In genomic region chr16:57475711-57476339, GRCh38 we compare ENCODE assay signal across 8 cellular contexts. TPM values are rescaled to one million over a fixed set of nuclear protein-coding genes. Genes with fewer than 3 reads are reported as not detected.
DNase-seq lines count a peak whose midpoint lies in the region; ATAC-seq, FAIRE-seq and TF ChIP-seq lines count a peak whose summit lies in the region.

No MANE protein-coding gene starts in this region.

- no peaks in the 10 kb centered on the region for H4K20me1 ChIP-seq in keratinocyte (ENCODE audit: control insufficient read depth, extremely low read depth, insufficient read depth, low read length)

- 27 to 45% (median 38%) methylated on average over 6 to 12 of the region's 12 CpGs for WGBS in adrenal gland, 4 donors

- H3K27ac ChIP-seq in adrenal gland = peak overlapping the region in 1 of 5 donors; percentile 20
- no peak overlapping the region for H3K27ac ChIP-seq in keratinocyte (ENCODE audit: control insufficient read depth, insufficient read depth, low read length)

- TF ChIP-seq CTCF in GM20000 (IDR thresholded peaks at IDR 0.05; ENCODE audit: extremely low read depth, missing control alignments) (peak; percentile 83), adrenal gland (IDR thresholded peaks at IDR 0.05) (peak in 5 of 6 experiments; percentile 16 to 54 (median 34)), keratinocyte (optimal IDR thresholded peaks at IDR 0.05 in 1 of 3, IDR thresholded peaks at IDR 0.05 in 1 of 3, conservative IDR thresholded peaks at IDR 0.05 in 1 of 3; ENCODE audit: extremely low read depth in 1 of 3, insufficient read depth in 2 of 3, low read length in 3 of 3) (peak in 2 of 3 experiments; percentile 29 to 49)

- no peaks in the 10 kb centered on the region for H3K9me3 ChIP-seq in adrenal gland (replicated peaks in 1 of 3)
- no peaks in the 10 kb centered on the region for H3K9me3 ChIP-seq in keratinocyte (ENCODE audit: control insufficient read depth, low read depth, low read length)

- no peak for FAIRE-seq in keratinocyte (lab: Jason Lieb, UNC)

- no peaks in the 10 kb centered on the region for H3K27me3 ChIP-seq in adrenal gland
- H3K27me3 ChIP-seq in keratinocyte (ENCODE audit: control insufficient read depth, extremely low read depth, insufficient read depth, low read length) = no peaks in the 10 kb centered on the region

- dilution Hi-C loops in keratinocyte (cut with MboI; ENCODE audit: extremely low pct_ligation_motif_present, low sequenced_read_pairs) = no loop called here

- TF ChIP-seq POLR2A in adrenal gland (IDR thresholded peaks at IDR 0.05) = no peak

- ATAC-seq in HG03565 (IDR thresholded peaks at IDR 0.05; ENCODE audit: unreplicated experiment) = peak; percentile 91

- intact Hi-C loops in adrenal gland (cut with DNase I) = loop anchor here in 1 of 2 donors (5.0 kb wide), 1 partner anchor 41 kb away; no protein-coding TSS in a partner anchor

- no peaks in the 10 kb centered on the region for H3K79me2 ChIP-seq in keratinocyte (ENCODE audit: control insufficient read depth, insufficient read depth, low read length)

- no peak overlapping the region for H3K4me3 ChIP-seq in adrenal gland
- H3K4me3 ChIP-seq in keratinocyte (ENCODE audit: control insufficient read depth in 2 of 3, extremely low read depth in 1 of 3, insufficient read depth in 2 of 3, low read depth in 1 of 3, low read length in 3 of 3) = no peak overlapping the region

- H3K4me1 ChIP-seq in adrenal gland (replicated peaks in 1 of 2) = peaks cover 6 to 33% of the 10 kb centered on the region in 2 donors
- H3K4me1 ChIP-seq in keratinocyte (ENCODE audit: control insufficient read depth, extremely low read depth, insufficient read depth, low read length) = no peaks in the 10 kb centered on the region

- H3K36me3 ChIP-seq in adrenal gland (replicated peaks in 1 of 2) (peaks cover 0 to 39% of the 10 kb centered on the region in 2 donors), keratinocyte (ENCODE audit: control insufficient read depth in 2 of 2, extremely low read depth in 1 of 2, insufficient read depth in 2 of 2, low read length in 2 of 2) (peaks cover 8 to 33% of the 10 kb centered on the region in 2 experiments)

- H3K9ac ChIP-seq in keratinocyte (ENCODE audit: control insufficient read depth, extremely low read depth, insufficient read depth, low read length) = no peak overlapping the region

- DNase-seq in DMS153 (lab: John Stamatoyannopoulos, UW) (peak; percentile 40), GM20000 (ENCODE audit: low spot score) (peak; percentile 85), T-helper 2 cell (peak; percentile 41 to 87 (median 63)), adrenal gland (peak in 4 of 7 donors; percentile 30 to 74 (median 50)), keratinocyte (ENCODE audit: low read depth, low spot score) (no peak), NCI-H526 treated with DMSO at 0.1 percent for 48 hours (lab: John Stamatoyannopoulos, UW) (no peak)
- peak; percentile 69 for DNase-seq in stimulated activated CD8-positive, alpha-beta memory T cell treated with anti-CD3 and anti-CD28 coated beads, Interleukin-4, amount 100 ng/mL, for 24 hours (ENCODE audit: low read depth)

- no peaks in the 10 kb centered on the region for H3K9me1 ChIP-seq in keratinocyte (ENCODE audit: control insufficient read depth, extremely low read depth, insufficient read depth, low read length)

- no peak overlapping the region for H3K4me2 ChIP-seq in keratinocyte (ENCODE audit: control insufficient read depth, extremely low read depth, insufficient read depth, low read depth, low read length)

- no peak overlapping the region for H2AFZ ChIP-seq in keratinocyte (ENCODE audit: control insufficient read depth, low read length)

RNA-seq across cellular contexts. Expression of gene DOK4, which starts 10.5 kb away (rescaled TPM):
- 10 to 100 TPM in 7 of 8 donors, 1 to 10 TPM in 1; 8.8 to 36.1 (median 17.2) TPM for total RNA-seq in adrenal gland
- polyA plus RNA-seq in adrenal gland (10 to 100 TPM in 2 of 3 donors, 1 to 10 TPM in 1; 4.3 to 31.8 (median 19.0) TPM), keratinocyte (17.3 to 33.4 TPM (median 17.6 TPM) in 3 replicates)
- polyA plus RNA-seq in keratinocyte (2011; ENCODE audit: low read depth) = 5.4 TPM
- polyA plus RNA-seq in keratinocyte (2011; cell fraction: cytosol; rRNA removed) = 19.1 and 29.6 TPM in 2 replicates
- polyA plus RNA-seq in keratinocyte (2011; cell fraction: nucleus; rRNA removed) = 26.7 and 27.7 TPM in 2 replicates
- 16.6 and 20.0 TPM in 2 replicates for polyA plus RNA-seq in keratinocyte (2012; ENCODE audit: low replicate concordance)
- 19.7 to 38.7 TPM (median 35.3 TPM) in 3 replicates for polyA minus RNA-seq in keratinocyte
- polyA minus RNA-seq in keratinocyte (2011; cell fraction: cytosol; rRNA and poly(A)+ RNA removed) = 30.3 TPM
- 11.2 and 13.7 TPM in 2 replicates for polyA minus RNA-seq in keratinocyte (2011; cell fraction: nucleus; rRNA and poly(A)+ RNA removed)

RNA-seq across cellular contexts. Expression of gene POLR2C, which starts 13.3 kb away (rescaled TPM):
- total RNA-seq in adrenal gland = 100 to 1,000 TPM in 3 of 8 donors, 10 to 100 TPM in 5; 52.8 to 147 (median 84.7) TPM
- polyA plus RNA-seq in adrenal gland (10 to 100 TPM; 28.3 to 73.9 (median 32.4) TPM), keratinocyte (74.6 to 92.5 TPM (median 82.4 TPM) in 3 replicates)
- polyA plus RNA-seq in keratinocyte (2011; ENCODE audit: low read depth) = 23.1 TPM
- polyA plus RNA-seq in keratinocyte (2011; cell fraction: cytosol; rRNA removed) = 65.7 and 66.9 TPM in 2 replicates
- polyA plus RNA-seq in keratinocyte (2011; cell fraction: nucleus; rRNA removed) = 51.2 and 56.0 TPM in 2 replicates
- 46.4 and 59.1 TPM in 2 replicates for polyA plus RNA-seq in keratinocyte (2012; ENCODE audit: low replicate concordance)
- 115 to 158 TPM (median 119 TPM) in 3 replicates for polyA minus RNA-seq in keratinocyte
- polyA minus RNA-seq in keratinocyte (2011; cell fraction: cytosol; rRNA and poly(A)+ RNA removed) = 103 TPM
- polyA minus RNA-seq in keratinocyte (2011; cell fraction: nucleus; rRNA and poly(A)+ RNA removed) = 31.8 and 33.0 TPM in 2 replicates

RNA-seq across cellular contexts. Expression of gene COQ9, which starts 28.5 kb away (rescaled TPM):
- 10 to 100 TPM; 60.9 to 91.7 (median 80.2) TPM for total RNA-seq in adrenal gland
- polyA plus RNA-seq in adrenal gland (100 to 1,000 TPM; 165 to 203 (median 177) TPM), keratinocyte (62.8 to 81.2 TPM (median 63.2 TPM) in 3 replicates)
- 42.5 TPM for polyA plus RNA-seq in keratinocyte (2011; ENCODE audit: low read depth)
- polyA plus RNA-seq in keratinocyte (2011; cell fraction: cytosol; rRNA removed) = 69.1 and 76.9 TPM in 2 replicates
- polyA plus RNA-seq in keratinocyte (2011; cell fraction: nucleus; rRNA removed) = 81.5 and 93.9 TPM in 2 replicates
- 34.2 and 38.4 TPM in 2 replicates for polyA plus RNA-seq in keratinocyte (2012; ENCODE audit: low replicate concordance)
- polyA minus RNA-seq in keratinocyte = 48.4 to 80.1 TPM (median 48.9 TPM) in 3 replicates
- 35.9 TPM for polyA minus RNA-seq in keratinocyte (2011; cell fraction: cytosol; rRNA and poly(A)+ RNA removed)
- 14.8 and 27.1 TPM in 2 replicates for polyA minus RNA-seq in keratinocyte (2011; cell fraction: nucleus; rRNA and poly(A)+ RNA removed)

RNA-seq across cellular contexts. Expression of gene CIAPIN1, which starts 28.6 kb away (rescaled TPM):
- 100 to 1,000 TPM in 1 of 8 donors, 10 to 100 TPM in 7; 33.3 to 155 (median 50.7) TPM for total RNA-seq in adrenal gland
- 10 to 100 TPM; 15.8 to 91.9 (median 25.9) TPM for polyA plus RNA-seq in adrenal gland
- 75.4 to 84.2 TPM (median 76.3 TPM) in 3 replicates for polyA plus RNA-seq in keratinocyte
- 59.2 TPM for polyA plus RNA-seq in keratinocyte (2011; ENCODE audit: low read depth)
- 67.5 and 81.6 TPM in 2 replicates for polyA plus RNA-seq in keratinocyte (2011; cell fraction: cytosol; rRNA removed)
- polyA plus RNA-seq in keratinocyte (2011; cell fraction: nucleus; rRNA removed) = 86.1 and 89.8 TPM in 2 replicates
- polyA plus RNA-seq in keratinocyte (2012; ENCODE audit: low replicate concordance) = 43.0 and 58.5 TPM in 2 replicates
- polyA minus RNA-seq in keratinocyte = 43.1 to 66.8 TPM (median 64.5 TPM) in 3 replicates
- 26.9 TPM for polyA minus RNA-seq in keratinocyte (2011; cell fraction: cytosol; rRNA and poly(A)+ RNA removed)
- 28.6 and 35.8 TPM in 2 replicates for polyA minus RNA-seq in keratinocyte (2011; cell fraction: nucleus; rRNA and poly(A)+ RNA removed)

Comparison
In these comparisons a context has a peak if more than half of its experiments do, and no peak if none do; other contexts are left out.
1. DNase-seq: peak in DMS153 (single experiment), GM20000 (single experiment), T-helper 2 cell (5 of 5), adrenal gland (4 of 7) and stimulated activated CD8-positive, alpha-beta memory T cell treated with anti-CD3 and anti-CD28 coated beads, Interleukin-4, amount 100 ng/mL, for 24 hours (single experiment); none in keratinocyte (single experiment) and NCI-H526 treated with DMSO at 0.1 percent for 48 hours (single experiment).
2. Peak in every context shown above with its lines, with median percentiles within 50 percentile points of each other: CTCF ChIP-seq.